Comparison of ENCODE assay signal across 8 cellular contexts in genomic region chr9:136901516-136902258, GRCh38. TPM values are rescaled to one million over a fixed set of nuclear protein-coding genes. Genes with fewer than 3 reads are reported as not detected.
DNase-seq lines count a peak whose midpoint lies in the region; ATAC-seq and TF ChIP-seq lines count a peak whose summit lies in the region.

No MANE protein-coding gene starts in this region.

- no peaks in the 10 kb centered on the region for H3K27me3 Mint-ChIP-seq in HFFc6 (ENCODE audit: insufficient read depth)
- H3K27me3 Mint-ChIP-seq in activated naive CD8-positive, alpha-beta T cell treated with anti-CD3 and anti-CD28 coated beads, Interleukin-2, amount 50 U/mL, for 24 hours = no peaks in the 10 kb centered on the region

- H3K27ac Mint-ChIP-seq in HFFc6 = peak overlapping the region; percentile 72
- H3K27ac Mint-ChIP-seq in activated naive CD8-positive, alpha-beta T cell treated with anti-CD3 and anti-CD28 coated beads, Interleukin-2, amount 50 U/mL, for 24 hours = peak overlapping the region; percentile 87

- no peaks in the 10 kb centered on the region for H3K9me3 Mint-ChIP-seq in HFFc6
- H3K9me3 Mint-ChIP-seq in activated naive CD8-positive, alpha-beta T cell treated with anti-CD3 and anti-CD28 coated beads, Interleukin-2, amount 50 U/mL, for 24 hours = no peaks in the 10 kb centered on the region

- H3K4me1 Mint-ChIP-seq in HFFc6 (ENCODE audit: low read depth) = peaks cover 17% of the 10 kb centered on the region
- peaks cover 52% of the 10 kb centered on the region for H3K4me1 Mint-ChIP-seq in activated naive CD8-positive, alpha-beta T cell treated with anti-CD3 and anti-CD28 coated beads, Interleukin-2, amount 50 U/mL, for 24 hours

- TF ChIP-seq CTCF in HFFc6 (IDR thresholded peaks at IDR 0.05) = no peak

- H3K36me3 Mint-ChIP-seq in HFFc6 (ENCODE audit: low read depth) = peaks cover 17% of the 10 kb centered on the region
- H3K36me3 Mint-ChIP-seq in activated naive CD8-positive, alpha-beta T cell treated with anti-CD3 and anti-CD28 coated beads, Interleukin-2, amount 50 U/mL, for 24 hours (ENCODE audit: low read depth) = peaks cover 34% of the 10 kb centered on the region

- in situ Hi-C loops in SK-MEL-5 (cut with HindIII; ENCODE audit: low pct_unique_long_range_greater_than_20kb, low sequenced_read_pairs) = no loop called here

- peak; percentile 78 for ATAC-seq in activated naive CD8-positive, alpha-beta T cell treated with anti-CD3 and anti-CD28 coated beads, Interleukin-2, amount 50 U/mL, for 24 hours
- ATAC-seq in left colon = peak; percentile 62

- no peak overlapping the region for H3K4me3 Mint-ChIP-seq in HFFc6
- peak overlapping the region; percentile 46 for H3K4me3 Mint-ChIP-seq in activated naive CD8-positive, alpha-beta T cell treated with anti-CD3 and anti-CD28 coated beads, Interleukin-2, amount 50 U/mL, for 24 hours

- DNase-seq in EL (peak; percentile 63), HFFc6 (peak; percentile 8), SK-MEL-5 (ENCODE audit: low read depth, low spot score) (peak; percentile 44), left colon (peak; percentile 81 to 85), NCI-H748 treated with DMSO at 0.1 percent for 48 hours (lab: John Stamatoyannopoulos, UW) (no peak), NCI-H1417 treated with DMSO at 0.1 percent for 48 hours (lab: John Stamatoyannopoulos, UW) (no peak)
- DNase-seq in activated naive CD8-positive, alpha-beta T cell treated with anti-CD3 and anti-CD28 coated beads, Interleukin-2, amount 50 U/mL, for 24 hours = peak; percentile 76
- DNase-seq in stimulated activated CD8-positive, alpha-beta memory T cell treated with anti-CD3 and anti-CD28 coated beads, Interleukin-2, amount 100 ng/mL, for 48 hours (ENCODE audit: low read depth in 2 of 2) = peak; percentile 66 to 68

- intact Hi-C loops in left colon (cut with DNase I, micrococcal nuclease) = no loop called here

RNA-seq across cellular contexts. Expression of gene TRAF2, which starts 15.4 kb away (rescaled TPM):
- total RNA-seq in HFFc6 (2021; fragmentation: NEBNext Ultra II Directional; extraction: Animal tissue kit (Norgen Biotek cat#: 25700)) = 10 to 100 TPM; 11.1 to 15.9 (median 13.6) TPM
- total RNA-seq in SK-MEL-5 (2014; rRNA removed; shearing (Covaris generic)) = 13.5 and 16.4 TPM in 2 replicates
- polyA plus RNA-seq in SK-MEL-5 (2015; cell fraction: cytosol; rRNA removed) = 29.8 and 36.4 TPM in 2 replicates
- 43.3 and 44.2 TPM in 2 replicates for polyA plus RNA-seq in SK-MEL-5 (2015; cell fraction: nucleus; rRNA removed)
- total RNA-seq in left colon = 10 to 100 TPM; 23.7 to 25.3 TPM

RNA-seq across cellular contexts. Expression of gene EDF1, which starts 35.6 kb away (rescaled TPM):
- total RNA-seq in HFFc6 (2021; fragmentation: NEBNext Ultra II Directional; extraction: Animal tissue kit (Norgen Biotek cat#: 25700)) = 100 to 1,000 TPM; 369 to 460 (median 443) TPM
- total RNA-seq in SK-MEL-5 (2014; rRNA removed; shearing (Covaris generic)) = 356 and 392 TPM in 2 replicates
- polyA plus RNA-seq in SK-MEL-5 (2015; cell fraction: cytosol; rRNA removed) = 287 and 416 TPM in 2 replicates
- polyA plus RNA-seq in SK-MEL-5 (2015; cell fraction: nucleus; rRNA removed) = 108 and 162 TPM in 2 replicates
- total RNA-seq in left colon = 100 to 1,000 TPM; 434 to 466 TPM

RNA-seq across cellular contexts. Expression of gene FBXW5, which starts 42.9 kb away (rescaled TPM):
- total RNA-seq in HFFc6 (2021; fragmentation: NEBNext Ultra II Directional; extraction: Animal tissue kit (Norgen Biotek cat#: 25700)) = 100 to 1,000 TPM in 1 of 6 experiments, 10 to 100 TPM in 5; 89.1 to 102 (median 94.4) TPM
- 141 and 174 TPM in 2 replicates for total RNA-seq in SK-MEL-5 (2014; rRNA removed; shearing (Covaris generic))
- 148 and 150 TPM in 2 replicates for polyA plus RNA-seq in SK-MEL-5 (2015; cell fraction: cytosol; rRNA removed)
- 756 and 926 TPM in 2 replicates for polyA plus RNA-seq in SK-MEL-5 (2015; cell fraction: nucleus; rRNA removed)
- 100 to 1,000 TPM; 167 to 195 TPM for total RNA-seq in left colon

RNA-seq across cellular contexts. Expression of gene C8G, which starts 43.4 kb away (rescaled TPM):
- 1 to 10 TPM in 3 of 6 experiments, under 1 TPM in 3; 0.51 to 1.8 (median 0.97) TPM for total RNA-seq in HFFc6 (2021; fragmentation: NEBNext Ultra II Directional; extraction: Animal tissue kit (Norgen Biotek cat#: 25700))
- total RNA-seq in SK-MEL-5 (2014; rRNA removed; shearing (Covaris generic)) = 0.45 and 0.53 TPM in 2 replicates
- 0.70 and 4.2 TPM in 2 replicates for polyA plus RNA-seq in SK-MEL-5 (2015; cell fraction: cytosol; rRNA removed)
- 2.2 and 15.1 TPM in 2 replicates for polyA plus RNA-seq in SK-MEL-5 (2015; cell fraction: nucleus; rRNA removed)
- total RNA-seq in left colon = 1 to 10 TPM; 3.9 to 8.3 TPM

RNA-seq across cellular contexts. Expression of gene MAMDC4, which starts 49.5 kb away (rescaled TPM):
- total RNA-seq in HFFc6 (2021; fragmentation: NEBNext Ultra II Directional; extraction: Animal tissue kit (Norgen Biotek cat#: 25700)) = 1 to 10 TPM; 2.3 to 3.4 (median 3.0) TPM
- 0.80 and 1.3 TPM in 2 replicates for total RNA-seq in SK-MEL-5 (2014; rRNA removed; shearing (Covaris generic))
- polyA plus RNA-seq in SK-MEL-5 (2015; cell fraction: cytosol; rRNA removed) = 1.3 and 1.8 TPM in 2 replicates
- 49.3 and 54.7 TPM in 2 replicates for polyA plus RNA-seq in SK-MEL-5 (2015; cell fraction: nucleus; rRNA removed)
- 10 to 100 TPM; 19.1 to 20.1 TPM for total RNA-seq in left colon

Comparison
In these comparisons a context has a peak if more than half of its experiments do, and no peak if none do; other contexts are left out.
1. DNase-seq: peak in EL (single experiment), HFFc6 (single experiment), SK-MEL-5 (single experiment), activated naive CD8-positive, alpha-beta T cell treated with anti-CD3 and anti-CD28 coated beads, Interleukin-2, amount 50 U/mL, for 24 hours (single experiment), left colon (2 of 2) and stimulated activated CD8-positive, alpha-beta memory T cell treated with anti-CD3 and anti-CD28 coated beads, Interleukin-2, amount 100 ng/mL, for 48 hours (2 of 2); none in NCI-H748 treated with DMSO at 0.1 percent for 48 hours (single experiment) and NCI-H1417 treated with DMSO at 0.1 percent for 48 hours (single experiment).